1 cellular context compared by ENCODE assay signal in genomic region chr1:87329051-87329755, GRCh38.
A peak's percentile ranks its signal among the peaks of the same experiment; 100 is the strongest.
TF ChIP-seq lines count a peak whose summit lies in the region.

No MANE protein-coding gene starts in this region.

TF ChIP-seq in neural cell, 6 proteins besides CTCF, POLR2A, EP300 and RAD21 (continued from another document):
- TF ChIP-seq, protein P1, sequence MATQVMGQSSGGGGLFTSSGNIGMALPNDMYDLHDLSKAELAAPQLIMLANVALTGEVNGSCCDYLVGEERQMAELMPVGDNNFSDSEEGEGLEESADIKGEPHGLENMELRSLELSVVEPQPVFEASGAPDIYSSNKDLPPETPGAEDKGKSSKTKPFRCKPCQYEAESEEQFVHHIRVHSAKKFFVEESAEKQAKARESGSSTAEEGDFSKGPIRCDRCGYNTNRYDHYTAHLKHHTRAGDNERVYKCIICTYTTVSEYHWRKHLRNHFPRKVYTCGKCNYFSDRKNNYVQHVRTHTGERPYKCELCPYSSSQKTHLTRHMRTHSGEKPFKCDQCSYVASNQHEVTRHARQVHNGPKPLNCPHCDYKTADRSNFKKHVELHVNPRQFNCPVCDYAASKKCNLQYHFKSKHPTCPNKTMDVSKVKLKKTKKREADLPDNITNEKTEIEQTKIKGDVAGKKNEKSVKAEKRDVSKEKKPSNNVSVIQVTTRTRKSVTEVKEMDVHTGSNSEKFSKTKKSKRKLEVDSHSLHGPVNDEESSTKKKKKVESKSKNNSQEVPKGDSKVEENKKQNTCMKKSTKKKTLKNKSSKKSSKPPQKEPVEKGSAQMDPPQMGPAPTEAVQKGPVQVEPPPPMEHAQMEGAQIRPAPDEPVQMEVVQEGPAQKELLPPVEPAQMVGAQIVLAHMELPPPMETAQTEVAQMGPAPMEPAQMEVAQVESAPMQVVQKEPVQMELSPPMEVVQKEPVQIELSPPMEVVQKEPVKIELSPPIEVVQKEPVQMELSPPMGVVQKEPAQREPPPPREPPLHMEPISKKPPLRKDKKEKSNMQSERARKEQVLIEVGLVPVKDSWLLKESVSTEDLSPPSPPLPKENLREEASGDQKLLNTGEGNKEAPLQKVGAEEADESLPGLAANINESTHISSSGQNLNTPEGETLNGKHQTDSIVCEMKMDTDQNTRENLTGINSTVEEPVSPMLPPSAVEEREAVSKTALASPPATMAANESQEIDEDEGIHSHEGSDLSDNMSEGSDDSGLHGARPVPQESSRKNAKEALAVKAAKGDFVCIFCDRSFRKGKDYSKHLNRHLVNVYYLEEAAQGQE (IDR thresholded peaks at IDR 0.05; ENCODE audit: borderline replicate concordance): peak; percentile 41
- TF ChIP-seq TAF1 (IDR thresholded peaks at IDR 0.05; ENCODE audit: low read depth) (peak; percentile 59), POLR2AphosphoS5 (IDR thresholded peaks at IDR 0.05) (no peak)
